9 cellular contexts compared by ENCODE assay signal in genomic region chr5:74212336-74212735, GRCh38.
DNase-seq lines count a peak whose midpoint lies in the region; ATAC-seq and TF ChIP-seq lines count a peak whose summit lies in the region.
"Had no signal": no experiment of that assay in that cellular context is flagged by ENCODE, and none has a peak within 500 bp of the region (broad histone marks: within the 10 kb centered on the region; RNA-seq: fewer than 3 reads in every experiment).

No MANE protein-coding gene starts in this region.

- H3K27me3 Mint-ChIP-seq in CD4-positive, alpha-beta T cell: peaks cover 9% of the 10 kb centered on the region

- H3K27ac Mint-ChIP-seq in CD4-positive, alpha-beta T cell: no peak overlapping the region
- H3K27ac Mint-ChIP-seq: activated T-helper 17 cell treated with anti-CD3 and anti-CD28 coated beads, Interleukin-2, amount 50 U/mL, for 72 hours had no signal

- CTCF ChIA-PET in CD4-positive, alpha-beta T cell (lab: Charles Lee): no interaction called here

- WGBS in stomach, 5 donors: 77 to 87% (median 85%) methylated on average over 5 of the region's 5 CpGs

- intact Hi-C loops in CD4-positive, alpha-beta T cell (cut with DNase I, micrococcal nuclease): no loop called here
- intact Hi-C loops in stomach (cut with DNase I; ENCODE audit: low total_unique reads): no loop called here

- DNase-seq in EL (peak; percentile 57), LHCN-M2 (ENCODE audit: low read depth) (peak; percentile 63), amniotic epithelial cell (ENCODE audit: low read depth) (peak; percentile 19), myocyte (ENCODE audit: low read depth) (peak; percentile 56), stomach (no peak)
- DNase-seq in effector memory CD4-positive, alpha-beta T cell: no peak
- DNase-seq in CD4-positive, alpha-beta T cell: no peak
- DNase-seq: NCI-H2107 had no signal

- H3K27ac ChIP-seq in effector memory CD4-positive, alpha-beta T cell (ENCODE audit: insufficient read depth, low read length, poor library complexity, severe bottlenecking): no peak overlapping the region
- H3K27ac ChIP-seq in CD4-positive, alpha-beta T cell (ENCODE audit: low read depth, low read length): no peak overlapping the region
- H3K27ac ChIP-seq in stomach: no peak overlapping the region

- H3K9me3 ChIP-seq in effector memory CD4-positive, alpha-beta T cell (ENCODE audit: control insufficient read depth, low read length): no peaks in the 10 kb centered on the region
- no peaks in the 10 kb centered on the region for H3K9me3 ChIP-seq in CD4-positive, alpha-beta T cell (ENCODE audit: control insufficient read depth, low read length)
- H3K9me3 ChIP-seq in stomach: no peaks in the 10 kb centered on the region

- TF ChIP-seq CTCF in CD4-positive, alpha-beta T cell (IDR thresholded peaks at IDR 0.05): no peak
- no peak for TF ChIP-seq CTCF in stomach (IDR thresholded peaks at IDR 0.05)

- TF ChIP-seq POLR2A in stomach (IDR thresholded peaks at IDR 0.05): no peak

- H3K36me3 Mint-ChIP-seq in CD4-positive, alpha-beta T cell (ENCODE audit: low read depth): no peaks in the 10 kb centered on the region

- H3K27me3 ChIP-seq in effector memory CD4-positive, alpha-beta T cell (replicated peaks; ENCODE audit: control insufficient read depth, insufficient read depth, low read length, poor library complexity, severe bottlenecking): no peaks in the 10 kb centered on the region
- no peaks in the 10 kb centered on the region for H3K27me3 ChIP-seq in CD4-positive, alpha-beta T cell (ENCODE audit: control insufficient read depth, insufficient read depth, low read length)
- no peaks in the 10 kb centered on the region for H3K27me3 ChIP-seq in stomach

- H3K4me3 ChIP-seq in effector memory CD4-positive, alpha-beta T cell (ENCODE audit: insufficient read depth, low read depth, low read length, poor library complexity, severe bottlenecking): no peak overlapping the region
- H3K4me3 ChIP-seq in stomach: no peak overlapping the region

- H3K4me1 Mint-ChIP-seq in CD4-positive, alpha-beta T cell (ENCODE audit: low read depth): no peaks in the 10 kb centered on the region
- H3K4me1 Mint-ChIP-seq: activated T-helper 17 cell treated with anti-CD3 and anti-CD28 coated beads, Interleukin-2, amount 50 U/mL, for 72 hours had no signal

- no peaks in the 10 kb centered on the region for H3K4me1 ChIP-seq in effector memory CD4-positive, alpha-beta T cell (ENCODE audit: control insufficient read depth, insufficient read depth, low read length, poor library complexity, severe bottlenecking)
- peaks cover 0 to 11% (median 3%) of the 10 kb centered on the region in 4 donors for H3K4me1 ChIP-seq in stomach

- no peak for ATAC-seq in CD4-positive, alpha-beta T cell (ENCODE audit: poor library complexity)
- ATAC-seq: activated T-helper 17 cell treated with anti-CD3 and anti-CD28 coated beads, Interleukin-2, amount 50 U/mL, for 72 hours had no signal

- POLR2A ChIA-PET in CD4-positive, alpha-beta T cell (lab: Charles Lee): no interaction called here

- no peak overlapping the region for H3K4me3 Mint-ChIP-seq in CD4-positive, alpha-beta T cell
- H3K4me3 Mint-ChIP-seq: activated T-helper 17 cell treated with anti-CD3 and anti-CD28 coated beads, Interleukin-2, amount 50 U/mL, for 72 hours had no signal

- no peaks in the 10 kb centered on the region for H3K36me3 ChIP-seq in effector memory CD4-positive, alpha-beta T cell (ENCODE audit: control insufficient read depth, insufficient read depth, low read length)
- no peaks in the 10 kb centered on the region for H3K36me3 ChIP-seq in stomach

- no peaks in the 10 kb centered on the region for H3K9me3 Mint-ChIP-seq in CD4-positive, alpha-beta T cell
- H3K9me3 Mint-ChIP-seq: activated T-helper 17 cell treated with anti-CD3 and anti-CD28 coated beads, Interleukin-2, amount 50 U/mL, for 72 hours had no signal

- TF ChIP-seq EP300 in stomach (IDR thresholded peaks at IDR 0.05): no peak

Comparison
In these comparisons a context has a peak if more than half of its experiments do, and no peak if none do; other contexts are left out.
1. DNase-seq: peak in EL (single experiment), LHCN-M2 (single experiment), amniotic epithelial cell (single experiment) and myocyte (single experiment); none in effector memory CD4-positive, alpha-beta T cell (0 of 3), CD4-positive, alpha-beta T cell (0 of 10) and stomach (single experiment).